12 cellular contexts compared by ENCODE assay signal in genomic region chr5:78698218-78698751, GRCh38. TPM values are rescaled to one million over a fixed set of nuclear protein-coding genes. Genes with fewer than 3 reads are reported as not detected.
DNase-seq lines count a peak whose midpoint lies in the region; ATAC-seq and TF ChIP-seq lines count a peak whose summit lies in the region.
"Had no signal": no experiment of that assay in that cellular context is flagged by ENCODE, and none has a peak within 500 bp of the region (broad histone marks: within the 10 kb centered on the region; RNA-seq: fewer than 3 reads in every experiment).

No MANE protein-coding gene starts in this region.

- ATAC-seq in HG03521 (IDR thresholded peaks at IDR 0.05; ENCODE audit: unreplicated experiment) (no peak), HG02623 (IDR thresholded peaks at IDR 0.05; ENCODE audit: unreplicated experiment) (no peak), GM21390 (IDR thresholded peaks at IDR 0.05; ENCODE audit: unreplicated experiment) (no peak)
- ATAC-seq: natural killer cell had no signal

- no peak overlapping the region for H3K4me3 Mint-ChIP-seq in osteocyte (ENCODE audit: unreplicated experiment)
- H3K4me3 Mint-ChIP-seq: natural killer cell had no signal

- peaks cover 29% of the 10 kb centered on the region for H3K4me1 Mint-ChIP-seq in osteocyte (ENCODE audit: unreplicated experiment)
- H3K4me1 Mint-ChIP-seq: natural killer cell had no signal

- peaks cover 52% of the 10 kb centered on the region for H3K4me1 ChIP-seq in adipocyte (ENCODE audit: control insufficient read depth, insufficient read depth, low read length)

- H3K27me3 Mint-ChIP-seq in osteocyte (ENCODE audit: unreplicated experiment) = no peaks in the 10 kb centered on the region

- no peaks in the 10 kb centered on the region for H3K27me3 ChIP-seq in adipocyte (replicated peaks; ENCODE audit: control insufficient read depth, insufficient read depth, low read length)
- H3K27me3 ChIP-seq: SJSA1 had no signal

- peaks cover 7% of the 10 kb centered on the region for H3K36me3 Mint-ChIP-seq in osteocyte (ENCODE audit: unreplicated experiment)
- H3K36me3 Mint-ChIP-seq: natural killer cell had no signal

- peaks cover 2% of the 10 kb centered on the region for H3K9me3 ChIP-seq in adipocyte (ENCODE audit: control insufficient read depth, low read length)
- H3K9me3 ChIP-seq: SJSA1 had no signal

- peak overlapping the region; percentile 3 for H3K9ac ChIP-seq in adipocyte (ENCODE audit: low read length)

- H3K27ac Mint-ChIP-seq in osteocyte (ENCODE audit: unreplicated experiment) = peak overlapping the region; percentile 72
- H3K27ac Mint-ChIP-seq: natural killer cell had no signal

- TF ChIP-seq CTCF in fibroblast of the aortic adventitia (IDR thresholded peaks at IDR 0.05; ENCODE audit: insufficient read depth, low read length) (no peak), osteocyte (IDR thresholded peaks at IDR 0.05) (no peak)

- H3K36me3 ChIP-seq in adipocyte (ENCODE audit: control insufficient read depth, insufficient read depth, low read length, severe bottlenecking) = no peaks in the 10 kb centered on the region
- H3K36me3 ChIP-seq: SJSA1 had no signal

- DNase-seq in D341Med (ENCODE audit: low spot score) (peak; percentile 54), adipocyte (ENCODE audit: low read depth) (peak; percentile 66), fibroblast of the aortic adventitia (ENCODE audit: low read depth) (peak; percentile 94), osteocyte (ENCODE audit: extremely low spot score, unreplicated experiment) (no peak), COLO668 (lab: John Stamatoyannopoulos, UW; ENCODE audit: unreplicated experiment) (no peak)
- DNase-seq: activated effector memory CD4-positive, alpha-beta T cell treated with Interleukin-2 at 50 U/mL for 16 hours; natural killer cell; stimulated activated naive CD4-positive, alpha-beta T cell had no signal

- peaks cover 11% of the 10 kb centered on the region for H3K9me3 Mint-ChIP-seq in osteocyte (ENCODE audit: unreplicated experiment)
- H3K9me3 Mint-ChIP-seq: natural killer cell had no signal

- no peak overlapping the region for H3K4me3 ChIP-seq in adipocyte (ENCODE audit: low read length)
- no peak overlapping the region for H3K4me3 ChIP-seq in fibroblast of the aortic adventitia (ENCODE audit: low read depth, low read length)
- H3K4me3 ChIP-seq: SJSA1 had no signal

RNA-seq across cellular contexts. Expression of gene LHFPL2, which starts 49.7 kb away (rescaled TPM):
- total RNA-seq in fibroblast of the aortic adventitia (ENCODE audit: low replicate concordance) (42.8 and 81.2 TPM in 2 replicates), osteocyte (110 and 113 TPM in 2 replicates)

Comparison
In these comparisons a context has a peak if more than half of its experiments do, and no peak if none do; other contexts are left out.
1. DNase-seq: peak in D341Med (single experiment), adipocyte (single experiment) and fibroblast of the aortic adventitia (single experiment); none in osteocyte (single experiment) and COLO668 (single experiment).